ENCODE assay signal across 8 cellular contexts in the genomic region with DNA sequence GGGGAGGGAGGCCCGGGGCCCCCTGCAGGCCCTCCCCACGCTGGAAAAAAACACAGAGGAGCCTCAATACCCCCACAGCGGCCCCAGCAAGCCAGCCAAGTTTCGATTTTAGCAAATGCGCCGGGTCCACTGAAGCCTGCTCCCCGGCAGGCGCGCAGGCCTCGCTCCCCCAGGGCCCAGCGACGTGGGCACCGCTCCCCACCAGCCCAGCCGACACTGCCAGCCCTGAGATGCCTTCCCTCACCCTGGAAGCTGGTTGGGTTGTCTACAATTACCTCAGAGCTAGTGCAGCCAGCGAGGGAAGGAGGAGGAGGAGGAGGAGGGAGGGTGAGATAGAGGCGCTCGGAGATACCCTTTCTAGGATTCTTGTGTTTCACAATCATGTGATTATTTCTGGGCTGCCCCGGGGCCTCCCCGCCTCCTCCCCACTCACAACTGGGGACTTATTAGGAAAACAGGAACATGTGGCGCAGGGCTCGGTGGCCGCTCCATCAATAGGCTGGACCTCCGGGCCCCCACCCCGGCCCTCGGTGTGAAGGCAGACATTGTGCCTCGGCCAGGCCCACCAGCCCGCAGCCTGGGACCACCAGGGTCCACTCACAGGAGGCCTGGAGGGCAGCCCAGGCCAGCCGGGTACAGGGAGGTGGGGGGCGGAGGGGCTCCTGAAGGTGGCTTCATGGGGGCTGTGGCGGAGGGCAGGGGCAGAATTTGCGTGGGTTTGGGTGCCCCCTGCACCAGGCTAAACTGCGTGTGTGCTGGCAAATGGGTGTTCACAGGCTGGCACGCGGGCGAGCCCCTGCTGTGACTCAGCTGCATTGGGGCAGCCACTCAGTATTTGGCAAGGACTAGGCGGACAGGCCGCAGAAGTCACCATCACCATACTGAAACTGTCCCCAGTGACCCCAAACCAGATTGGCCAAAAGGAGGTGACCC.
DNase-seq lines count a peak whose midpoint lies in the region; ATAC-seq and TF ChIP-seq lines count a peak whose summit lies in the region.

No MANE protein-coding gene starts in this region.

- no peaks in the 10 kb centered on the region for H3K9me3 Mint-ChIP-seq in dendritic cell treated with granulocyte-macrophage colony-stimulating factor and Interleukin-4, amounts not matched to agents 40 ng/mL and 50 ng/mL, for 4 days

- DNase-seq in activated CD4-positive, alpha-beta T cell treated with anti-CD3 and anti-CD28 coated beads for 24 hours (ENCODE audit: low read depth in 2 of 2), result peak; percentile 32 to 33
- peak; percentile 94 for DNase-seq in testis
- DNase-seq in DMS79 (lab: John Stamatoyannopoulos, UW), result no peak

- H3K4me3 Mint-ChIP-seq in dendritic cell treated with granulocyte-macrophage colony-stimulating factor and Interleukin-4, amounts not matched to agents 40 ng/mL and 50 ng/mL, for 4 days, result peak overlapping the region; percentile 68

- H3K27ac ChIP-seq in mucosa of rectum (ENCODE audit: low read depth in 2 of 2, low read length in 2 of 2), result peak overlapping the region; percentile 59 to 86
- H3K27ac ChIP-seq in testis, result peak overlapping the region; percentile 36 to 80

- no peak for TF ChIP-seq POLR2A in testis (IDR thresholded peaks at IDR 0.05)

- peaks cover 29 to 38% of the 10 kb centered on the region in 2 donors for H3K36me3 ChIP-seq in mucosa of rectum (ENCODE audit: control insufficient read depth in 2 of 2, insufficient read depth in 2 of 2, low read length in 2 of 2)
- no peaks in the 10 kb centered on the region for H3K36me3 ChIP-seq in testis (ENCODE audit: low read depth, missing control alignments)

- no peaks in the 10 kb centered on the region for H3K27me3 ChIP-seq in mucosa of rectum (ENCODE audit: control insufficient read depth in 2 of 2, insufficient read depth in 2 of 2, low read length in 2 of 2)
- H3K27me3 ChIP-seq in testis, result no peaks in the 10 kb centered on the region

- TF ChIP-seq CTCF in testis (IDR thresholded peaks at IDR 0.05), result no peak

- intact Hi-C loops in dendritic cell treated with granulocyte-macrophage colony-stimulating factor and Interleukin-4, amounts not matched to agents 40 ng/mL and 50 ng/mL, for 4 days (cut with micrococcal nuclease), result loop anchor here (5.0 kb wide), 2 partner anchors 50 to 105 kb away; no protein-coding TSS in a partner anchor
- intact Hi-C loops in testis (cut with DNase I; ENCODE audit: low total_unique reads), result no loop called here

- ATAC-seq in HG03097 (IDR thresholded peaks at IDR 0.05; ENCODE audit: low FRiP score, unreplicated experiment), result peak; percentile 23
- ATAC-seq in GM21526 (IDR thresholded peaks at IDR 0.05; ENCODE audit: low FRiP score, unreplicated experiment), result no peak

- H3K36me3 Mint-ChIP-seq in dendritic cell treated with granulocyte-macrophage colony-stimulating factor and Interleukin-4, amounts not matched to agents 40 ng/mL and 50 ng/mL, for 4 days (ENCODE audit: low read depth), result peaks cover 77% of the 10 kb centered on the region

- H3K4me1 ChIP-seq in mucosa of rectum (ENCODE audit: control insufficient read depth in 2 of 2, insufficient read depth in 2 of 2, low read length in 2 of 2) (peaks cover 28 to 32% of the 10 kb centered on the region in 2 donors), testis (peaks cover 43% of the 10 kb centered on the region)

- peaks cover 59% of the 10 kb centered on the region for H3K4me1 Mint-ChIP-seq in dendritic cell treated with granulocyte-macrophage colony-stimulating factor and Interleukin-4, amounts not matched to agents 40 ng/mL and 50 ng/mL, for 4 days (ENCODE audit: low read depth)

- H3K4me3 ChIP-seq in GM08714 (ENCODE audit: low read length) (peak overlapping the region; percentile 59; the same call in 1 of the 2 replicates), mucosa of rectum (ENCODE audit: low read length in 2 of 2) (peak overlapping the region; percentile 14 to 52), testis (no peak overlapping the region)

- H3K27ac Mint-ChIP-seq in dendritic cell treated with granulocyte-macrophage colony-stimulating factor and Interleukin-4, amounts not matched to agents 40 ng/mL and 50 ng/mL, for 4 days, result peak overlapping the region; percentile 76

- peaks cover 1% of the 10 kb centered on the region for H3K27me3 Mint-ChIP-seq in dendritic cell treated with granulocyte-macrophage colony-stimulating factor and Interleukin-4, amounts not matched to agents 40 ng/mL and 50 ng/mL, for 4 days

- H3K9me3 ChIP-seq in mucosa of rectum (ENCODE audit: control insufficient read depth in 2 of 2, low read length in 2 of 2), result no peaks in the 10 kb centered on the region
- no peaks in the 10 kb centered on the region for H3K9me3 ChIP-seq in testis

- WGBS in testis, 2 donors, result 27 to 34% methylated on average over 20 to 34 of the region's 37 CpGs

- peak overlapping the region; percentile 24 to 50 for H3K9ac ChIP-seq in mucosa of rectum (ENCODE audit: low read depth in 1 of 2, low read length in 2 of 2)

Comparison
In these comparisons a context has a peak if more than half of its experiments do, and no peak if none do; other contexts are left out.
1. H3K4me3 ChIP-seq: peak in GM08714 (single experiment) and mucosa of rectum (2 of 2); none in testis (0 of 2).